Comparison of ENCODE assay signal across 8 cellular contexts in the genomic region with DNA sequence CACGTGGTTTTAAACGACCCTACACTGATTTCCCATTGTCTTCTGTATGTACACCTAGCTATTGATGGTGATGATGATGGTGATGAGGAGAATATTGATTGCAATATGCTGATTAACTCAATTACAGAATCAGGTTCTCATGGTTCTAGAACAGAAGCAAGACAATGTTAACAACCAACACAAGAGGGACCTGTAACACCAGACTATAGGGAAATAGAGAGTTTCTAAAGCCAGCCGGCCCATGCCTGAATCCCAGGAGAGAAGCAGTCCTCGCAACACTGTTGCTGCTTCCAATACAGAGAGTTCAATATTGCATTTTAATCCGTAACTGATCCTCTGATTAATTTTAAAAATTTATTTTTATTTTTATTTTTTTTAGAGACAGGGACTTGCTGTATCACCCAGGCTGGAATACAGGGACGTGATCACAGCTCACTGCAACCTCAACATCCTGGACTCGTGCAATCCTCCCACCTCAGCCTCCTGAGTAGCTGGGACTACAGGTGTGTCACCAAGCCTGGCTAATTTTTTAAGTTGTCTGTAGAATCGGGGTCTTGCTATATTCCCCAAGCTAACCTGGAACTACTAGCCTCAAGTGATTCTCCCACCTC. TPM values are rescaled to one million over a fixed set of nuclear protein-coding genes. Genes with fewer than 3 reads are reported as not detected.
DNase-seq lines count a peak whose midpoint lies in the region; ATAC-seq, FAIRE-seq and TF ChIP-seq lines count a peak whose summit lies in the region.

No MANE protein-coding gene starts in this region.

- POLR2A ChIA-PET in endothelial cell of umbilical vein (lab: Charles Lee), result no interaction called here
- POLR2A ChIA-PET in naive thymus-derived CD4-positive, alpha-beta T cell (lab: Charles Lee), result no interaction called here

- peak; percentile 67 for FAIRE-seq in HTR-8/SVneo (lab: Jason Lieb, UNC)
- no peak for FAIRE-seq in endothelial cell of umbilical vein (lab: Jason Lieb, UNC)

- H3K27me3 ChIP-seq in Peyer's patch (no peaks in the 10 kb centered on the region), endothelial cell of umbilical vein (ENCODE audit: control insufficient read depth in 2 of 2, insufficient read depth in 2 of 2, low read length in 2 of 2) (no peaks in the 10 kb centered on the region), suprapubic skin (peaks cover 6% of the 10 kb centered on the region)
- H3K27me3 ChIP-seq in naive thymus-derived CD4-positive, alpha-beta T cell (ENCODE audit: control insufficient read depth in 2 of 2, insufficient read depth in 2 of 2, low read length in 2 of 2), result no peaks in the 10 kb centered on the region

- no peaks in the 10 kb centered on the region for H3K9me1 ChIP-seq in endothelial cell of umbilical vein (replicated peaks; ENCODE audit: control insufficient read depth, extremely low read depth, insufficient read depth, low read length)

- DNase-seq in DMS53 treated with DMSO at 0.1 percent for 48 hours (lab: John Stamatoyannopoulos, UW; ENCODE audit: unreplicated experiment) (peak; percentile 2), HTR-8/SVneo (ENCODE audit: insufficient read length, low spot score) (peak; percentile 62), Peyer's patch (peak in 1 of 3 donors; percentile 48), endothelial cell of umbilical vein (ENCODE audit: low read depth, low spot score) (peak; percentile 61), lower leg skin (ENCODE audit: low spot score in 2 of 2) (no peak), suprapubic skin (ENCODE audit: low spot score in 2 of 2) (no peak)
- DNase-seq in naive thymus-derived CD4-positive, alpha-beta T cell, result peak in 5 of 9 donors; percentile 33 to 47 (median 38)
- DNase-seq in stimulated activated CD4-positive, alpha-beta T cell treated with anti-CD3 and anti-CD28 coated beads, Interleukin-4, amount 100 ng/mL, for 4 hours, result no peak

- H3K9ac ChIP-seq in endothelial cell of umbilical vein (replicated peaks; ENCODE audit: extremely low read depth, insufficient read depth, low read length), result no peak overlapping the region

- H3K27ac Mint-ChIP-seq in naive thymus-derived CD4-positive, alpha-beta T cell, result peak overlapping the region in 2 of 9 donors; percentile 22 to 41

- intact Hi-C loops in endothelial cell of umbilical vein (cut with micrococcal nuclease), result loop anchor here (1.0 to 2.0 kb wide), 5 partner anchors 79 to 389 kb away; no protein-coding TSS in a partner anchor
- intact Hi-C loops in naive thymus-derived CD4-positive, alpha-beta T cell (cut with micrococcal nuclease), result loop anchor here (1.0 to 10.0 kb wide), 7 partner anchors 61 to 221 kb away; no protein-coding TSS in a partner anchor
- intact Hi-C loops in lower leg skin (cut with DNase I; ENCODE audit: low total_unique reads), result no loop called here

- H3K9me3 ChIP-seq in Peyer's patch (no peaks in the 10 kb centered on the region), endothelial cell of umbilical vein (replicated peaks; ENCODE audit: control insufficient read depth, insufficient read depth, low read length) (no peaks in the 10 kb centered on the region), suprapubic skin (no peaks in the 10 kb centered on the region)
- no peaks in the 10 kb centered on the region for H3K9me3 ChIP-seq in naive thymus-derived CD4-positive, alpha-beta T cell (ENCODE audit: control insufficient read depth in 2 of 3, low read length in 3 of 3)

- H2AFZ ChIP-seq in endothelial cell of umbilical vein (ENCODE audit: low read depth, low read length), result no peak overlapping the region

- H4K20me1 ChIP-seq in endothelial cell of umbilical vein (replicated peaks; ENCODE audit: control insufficient read depth, extremely low read depth, insufficient read depth, low read length), result no peaks in the 10 kb centered on the region

- H3K4me2 ChIP-seq in endothelial cell of umbilical vein (ENCODE audit: insufficient read depth, low read length), result no peak overlapping the region

- no TSS peak for BruUV-seq in endothelial cell of umbilical vein (replicated peaks; lab: Mats Ljungman, UMichigan)

- TF ChIP-seq CTCF in Peyer's patch (IDR thresholded peaks at IDR 0.05) (peak in 5 of 6 experiments; percentile 37 to 52 (median 45)), endothelial cell of umbilical vein (IDR thresholded peaks at IDR 0.05; ENCODE audit: extremely low read depth in 1 of 2, insufficient read depth in 1 of 2, low read depth in 1 of 2, low read length in 2 of 2) (peak; percentile 49 to 50), lower leg skin (IDR thresholded peaks at IDR 0.05) (no peak), suprapubic skin (IDR thresholded peaks at IDR 0.05) (peak in 1 of 2 donors; percentile 15)

- TF ChIP-seq POLR2A in Peyer's patch (IDR thresholded peaks at IDR 0.05) (no peak), endothelial cell of umbilical vein (IDR thresholded peaks at IDR 0.05; ENCODE audit: low read depth, low read length) (no peak), lower leg skin (IDR thresholded peaks at IDR 0.05) (no peak), suprapubic skin (IDR thresholded peaks at IDR 0.05) (no peak)

- H3K27me3 Mint-ChIP-seq in naive thymus-derived CD4-positive, alpha-beta T cell, result peaks cover 0 to 14% (median 0%) of the 10 kb centered on the region in 5 donors

- no peak overlapping the region for H3K4me3 ChIP-seq in Peyer's patch
- no peak overlapping the region for H3K4me3 ChIP-seq in endothelial cell of umbilical vein (replicated peaks in 1 of 3; ENCODE audit: insufficient read depth in 1 of 3, low read depth in 1 of 3, low read length in 3 of 3)
- no peak overlapping the region for H3K4me3 ChIP-seq in naive thymus-derived CD4-positive, alpha-beta T cell (ENCODE audit: low read length)
- no peak overlapping the region for H3K4me3 ChIP-seq in lower leg skin (ENCODE audit: low read depth, poor library complexity, severe bottlenecking)
- no peak overlapping the region for H3K4me3 ChIP-seq in suprapubic skin

- H3K27ac ChIP-seq in Peyer's patch (no peak overlapping the region), endothelial cell of umbilical vein (ENCODE audit: insufficient read depth, low read depth, low read length) (no peak overlapping the region), suprapubic skin (no peak overlapping the region)
- H3K27ac ChIP-seq in naive thymus-derived CD4-positive, alpha-beta T cell (ENCODE audit: low read depth, low read length), result no peak overlapping the region

- dilution Hi-C loops in endothelial cell of umbilical vein (cut with MboI; ENCODE audit: extremely low pct_ligation_motif_present, low sequenced_read_pairs), result no loop called here

- ATAC-seq in naive thymus-derived CD4-positive, alpha-beta T cell, result peak; percentile 52

- TF ChIP-seq EP300 in suprapubic skin (IDR thresholded peaks at IDR 0.05), result no peak

- CTCF ChIA-PET in endothelial cell of umbilical vein (lab: Charles Lee), result interaction anchor here (0.6 to 16.3 kb wide), 15 partner anchors 10 to 390 kb away, joined by 3 to 720 read pairs (median 4); a partner anchor contains a TSS
- CTCF ChIA-PET in naive thymus-derived CD4-positive, alpha-beta T cell (lab: Charles Lee), result interaction anchor here (0.6 to 5.3 kb wide), 10 partner anchors 23 to 240 kb away, joined by 3 to 66 read pairs (median 4); no protein-coding TSS in a partner anchor

- WGBS in lower leg skin, 2 donors, result 42 to 59% methylated on average over 8 of the region's 8 CpGs
- WGBS in suprapubic skin, result 61% methylated on average over 8 of the region's 8 CpGs

- H3K4me1 Mint-ChIP-seq in naive thymus-derived CD4-positive, alpha-beta T cell, result peaks cover 0 to 37% (median 21%) of the 10 kb centered on the region in 7 donors

- H3K79me2 ChIP-seq in endothelial cell of umbilical vein (ENCODE audit: control insufficient read depth, insufficient read depth, low read length), result no peaks in the 10 kb centered on the region

- H3K4me3 Mint-ChIP-seq in naive thymus-derived CD4-positive, alpha-beta T cell, result no peak overlapping the region

- no peaks in the 10 kb centered on the region for H3K4me1 ChIP-seq in Peyer's patch
- H3K4me1 ChIP-seq in endothelial cell of umbilical vein (ENCODE audit: control insufficient read depth, extremely low read depth, insufficient read depth, low read length), result peaks cover 6% of the 10 kb centered on the region
- H3K4me1 ChIP-seq in naive thymus-derived CD4-positive, alpha-beta T cell (ENCODE audit: control insufficient read depth in 2 of 2, insufficient read depth in 2 of 2, low read length in 2 of 2), result peaks cover 0 to 3% of the 10 kb centered on the region in 2 donors
- H3K4me1 ChIP-seq in suprapubic skin, result no peaks in the 10 kb centered on the region

- H3K36me3 ChIP-seq in Peyer's patch (no peaks in the 10 kb centered on the region), endothelial cell of umbilical vein (ENCODE audit: control insufficient read depth in 2 of 2, extremely low read depth in 1 of 2, insufficient read depth in 2 of 2, low read length in 2 of 2) (no peaks in the 10 kb centered on the region), suprapubic skin (no peaks in the 10 kb centered on the region)
- H3K36me3 ChIP-seq in naive thymus-derived CD4-positive, alpha-beta T cell (ENCODE audit: control insufficient read depth in 2 of 3, insufficient read depth in 3 of 3, low read length in 3 of 3), result no peaks in the 10 kb centered on the region

- no peaks in the 10 kb centered on the region for H3K9me3 Mint-ChIP-seq in naive thymus-derived CD4-positive, alpha-beta T cell

- no peaks in the 10 kb centered on the region for H3K36me3 Mint-ChIP-seq in naive thymus-derived CD4-positive, alpha-beta T cell

TF ChIP-seq in endothelial cell of umbilical vein, 7 proteins besides CTCF, POLR2A, EP300 and RAD21 (continues in another document):
- no peak for TF ChIP-seq POLR2AphosphoS5 (IDR thresholded peaks at IDR 0.05; ENCODE audit: insufficient read depth, low read depth, low read length)
- TF ChIP-seq MYC (IDR thresholded peaks at IDR 0.05; ENCODE audit: low read depth, low read length), result no peak
- no peak for TF ChIP-seq JUN (IDR thresholded peaks at IDR 0.05; ENCODE audit: borderline replicate concordance, insufficient read depth, insufficient read length, low read depth)

RNA-seq across cellular contexts. Expression of a gene that starts 22.2 kb away (rescaled TPM):
- total RNA-seq in Peyer's patch, result 10 to 100 TPM in 1 of 4 donors, 1 to 10 TPM in 3; 2.3 to 14.9 (median 5.2) TPM
- total RNA-seq in endothelial cell of umbilical vein, result 38.1 and 38.8 TPM in 2 replicates
- polyA plus RNA-seq in endothelial cell of umbilical vein, result 20.5 and 23.7 TPM in 2 replicates
- 15.8 and 18.5 TPM in 2 replicates for polyA plus RNA-seq in endothelial cell of umbilical vein (2011; cell fraction: cytosol; rRNA removed)
- 16.8 and 17.3 TPM in 2 replicates for polyA plus RNA-seq in endothelial cell of umbilical vein (2011; cell fraction: nucleus; rRNA removed)
- polyA plus RNA-seq in endothelial cell of umbilical vein (2012), result 24.9 and 36.1 TPM in 2 replicates
- polyA minus RNA-seq in endothelial cell of umbilical vein, result 56.3 and 71.7 TPM in 2 replicates
- polyA minus RNA-seq in endothelial cell of umbilical vein (2011; cell fraction: cytosol; rRNA and poly(A)+ RNA removed), result 0.72 TPM
- 27.9 and 30.1 TPM in 2 replicates for polyA minus RNA-seq in endothelial cell of umbilical vein (2011; cell fraction: nucleus; rRNA and poly(A)+ RNA removed)
- 10 to 100 TPM; 10.4 to 49.8 (median 43.2) TPM for total RNA-seq in naive thymus-derived CD4-positive, alpha-beta T cell
- polyA plus RNA-seq in naive thymus-derived CD4-positive, alpha-beta T cell, result 10 to 100 TPM; 10.3 to 18.7 TPM
- total RNA-seq in lower leg skin, result 10 to 100 TPM; 14.2 to 58.4 (median 35.6) TPM
- 10 to 100 TPM in 3 of 4 donors, 1 to 10 TPM in 1; 4.2 to 41.2 (median 24.4) TPM for total RNA-seq in suprapubic skin

Comparison
In these comparisons a context has a peak if more than half of its experiments do, and no peak if none do; other contexts are left out.
1. DNase-seq: peak in DMS53 treated with DMSO at 0.1 percent for 48 hours (single experiment), HTR-8/SVneo (single experiment), endothelial cell of umbilical vein (single experiment) and naive thymus-derived CD4-positive, alpha-beta T cell (5 of 9); none in lower leg skin (0 of 2), stimulated activated CD4-positive, alpha-beta T cell treated with anti-CD3 and anti-CD28 coated beads, Interleukin-4, amount 100 ng/mL, for 4 hours (0 of 2) and suprapubic skin (0 of 2).
2. CTCF ChIP-seq: peak in Peyer's patch (5 of 6) and endothelial cell of umbilical vein (2 of 2); none in lower leg skin (0 of 3).